Comparison of ENCODE assay signal across 16 cellular contexts in genomic region chr21:44416193-44416592, GRCh38. TPM values are rescaled to one million over a fixed set of nuclear protein-coding genes. Genes with fewer than 3 reads are reported as not detected.
DNase-seq lines count a peak whose midpoint lies in the region; ATAC-seq and TF ChIP-seq lines count a peak whose summit lies in the region.
"Had no signal": no experiment of that assay in that cellular context is flagged by ENCODE, and none has a peak within 500 bp of the region (broad histone marks: within the 10 kb centered on the region; RNA-seq: fewer than 3 reads in every experiment).

No MANE protein-coding gene starts in this region.

- H3K9me3 Mint-ChIP-seq in activated naive CD4-positive, alpha-beta T cell treated with anti-CD3 and anti-CD28 coated beads, Interleukin-2, amount 10 ng/mL, durations not matched to agents 7 days and 5 days: peaks cover 7% of the 10 kb centered on the region

- H3K9me2 ChIP-seq in hepatocyte (replicated peaks; ENCODE audit: insufficient read depth): no peaks in the 10 kb centered on the region

- no peaks in the 10 kb centered on the region for H4K20me1 ChIP-seq in hepatocyte (ENCODE audit: insufficient read depth, poor library complexity, severe bottlenecking)

- H3K4me2 ChIP-seq in neuronal stem cell (ENCODE audit: insufficient read depth, low read length, poor library complexity, severe bottlenecking): no peak overlapping the region
- no peak overlapping the region for H3K4me2 ChIP-seq in hepatocyte
- H3K4me2 ChIP-seq: PC-9 had no signal

- peak overlapping the region; percentile 49 for H2AK5ac ChIP-seq in neuronal stem cell (ENCODE audit: low read depth, low read length)

- no peak overlapping the region for H3K14ac ChIP-seq in neuronal stem cell (ENCODE audit: low read length)

- ATAC-seq in upper lobe of right lung (no peak), GM19455 (IDR thresholded peaks at IDR 0.05; ENCODE audit: unreplicated experiment) (no peak)

- no peak overlapping the region for H3K27ac Mint-ChIP-seq in activated naive CD4-positive, alpha-beta T cell treated with anti-CD3 and anti-CD28 coated beads, Interleukin-2, amount 10 ng/mL, durations not matched to agents 7 days and 5 days
- H3K27ac Mint-ChIP-seq: HFFc6 had no signal

- no peak overlapping the region for H3K9ac ChIP-seq in neuronal stem cell (ENCODE audit: low read depth, low read length, poor library complexity)

- H2AFZ ChIP-seq in neuronal stem cell (ENCODE audit: low read length) (no peak overlapping the region), hepatocyte (no peak overlapping the region)
- H2AFZ ChIP-seq: PC-9 had no signal

- H2BK120ac ChIP-seq in neuronal stem cell (ENCODE audit: low read depth, low read length): no peak overlapping the region

- H2BK5ac ChIP-seq in neuronal stem cell (ENCODE audit: low read length): no peak overlapping the region

- H3K36me3 ChIP-seq in neuronal stem cell (replicated peaks in 1 of 2; ENCODE audit: control insufficient read depth in 2 of 2, insufficient read depth in 2 of 2, low read length in 2 of 2) (no peaks in the 10 kb centered on the region), upper lobe of right lung (no peaks in the 10 kb centered on the region), hepatocyte (replicated peaks; ENCODE audit: insufficient read depth, low read depth) (no peaks in the 10 kb centered on the region)

- H3K27me3 ChIP-seq in neuronal stem cell (ENCODE audit: control insufficient read depth in 3 of 3, insufficient read depth in 3 of 3, low read depth in 1 of 3, low read length in 3 of 3) (peaks cover 0 to 10% (median 0%) of the 10 kb centered on the region in 3 experiments), upper lobe of right lung (no peaks in the 10 kb centered on the region), hepatocyte (no peaks in the 10 kb centered on the region)

- no peaks in the 10 kb centered on the region for H3K79me1 ChIP-seq in neuronal stem cell (ENCODE audit: low read depth, low read length)

- peaks cover 10 to 25% of the 10 kb centered on the region in 2 donors for H3K9me3 ChIP-seq in neuronal stem cell (replicated peaks in 1 of 2; ENCODE audit: control insufficient read depth in 2 of 2, insufficient read depth in 1 of 2, low read depth in 1 of 2, low read length in 2 of 2)
- H3K9me3 ChIP-seq in upper lobe of right lung: no peaks in the 10 kb centered on the region
- no peaks in the 10 kb centered on the region for H3K9me3 ChIP-seq in hepatocyte (ENCODE audit: low read depth)

- no peak overlapping the region for H3K27ac ChIP-seq in neuronal stem cell (replicated peaks; ENCODE audit: low read length)
- H3K27ac ChIP-seq in upper lobe of right lung: no peak overlapping the region
- no peak overlapping the region for H3K27ac ChIP-seq in hepatocyte
- H3K27ac ChIP-seq: PC-9 had no signal

- H2BK15ac ChIP-seq in neuronal stem cell (ENCODE audit: low read length): no peak overlapping the region

- no peak overlapping the region for H4K91ac ChIP-seq in neuronal stem cell (ENCODE audit: low read depth, low read length, poor library complexity)

- no peaks in the 10 kb centered on the region for H3K4me1 Mint-ChIP-seq in activated naive CD4-positive, alpha-beta T cell treated with anti-CD3 and anti-CD28 coated beads, Interleukin-2, amount 10 ng/mL, durations not matched to agents 7 days and 5 days

- DNase-seq in activated naive CD4-positive, alpha-beta T cell treated with anti-CD3 and anti-CD28 coated beads, Interleukin-2, amount 10 ng/mL, durations not matched to agents 7 days and 5 days: peak; percentile 7
- no peak for DNase-seq in activated naive CD4-positive, alpha-beta T cell treated with Interleukin-2 at 50 U/mL for 16 hours
- DNase-seq in ecto neural progenitor cell (ENCODE audit: low spot score) (peak; percentile 28), neuronal stem cell (ENCODE audit: low spot score) (no peak), upper lobe of right lung (peak; percentile 18), hepatocyte (ENCODE audit: low spot score) (no peak)
- DNase-seq: COR-L47, DMS153, HFFc6, KG1, NCI-H146, NCI-H2081 treated with DMSO at 0.1 percent for 48 hours, NCI-H510A treated with DMSO at 0.1 percent for 48 hours, NCI-H82, PC-9 had no signal

- H3K79me2 ChIP-seq in hepatocyte: no peaks in the 10 kb centered on the region

- H3K27me3 Mint-ChIP-seq in activated naive CD4-positive, alpha-beta T cell treated with anti-CD3 and anti-CD28 coated beads, Interleukin-2, amount 10 ng/mL, durations not matched to agents 7 days and 5 days: no peaks in the 10 kb centered on the region

- H3K4ac ChIP-seq in neuronal stem cell (ENCODE audit: low read length): no peak overlapping the region

- no peak overlapping the region for H3K23ac ChIP-seq in neuronal stem cell (ENCODE audit: low read depth, low read length, poor library complexity)

- no peak overlapping the region for H2BK12ac ChIP-seq in neuronal stem cell (ENCODE audit: low read length)

- TF ChIP-seq CTCF in upper lobe of right lung (IDR thresholded peaks at IDR 0.05) (no peak), hepatocyte (IDR thresholded peaks at IDR 0.05; ENCODE audit: poor library complexity) (no peak)

- H3K4me3 Mint-ChIP-seq in activated naive CD4-positive, alpha-beta T cell treated with anti-CD3 and anti-CD28 coated beads, Interleukin-2, amount 10 ng/mL, durations not matched to agents 7 days and 5 days: no peak overlapping the region
- H3K4me3 Mint-ChIP-seq: HFFc6 had no signal

- WGBS in neuronal stem cell (ENCODE audit: extremely low coverage in 2 of 2, insufficient read length in 2 of 2, insufficient replicate concordance in 1 of 2), 2 donors: no CpG with 5 or more reads among the region's 8 CpGs
- 85% methylated on average over 8 of the region's 8 CpGs for WGBS in hepatocyte (ENCODE audit: low lambda C conversion rate, missing lambda C conversion rate)

- peak overlapping the region; percentile 53 for H3K18ac ChIP-seq in neuronal stem cell (ENCODE audit: low read length)

- intact Hi-C loops in upper lobe of right lung (cut with DNase I): no loop called here

- H4K8ac ChIP-seq in neuronal stem cell (ENCODE audit: low read depth, low read length): no peak overlapping the region

- H3K4me3 ChIP-seq in neuronal stem cell (ENCODE audit: low read length in 2 of 2) (no peak overlapping the region), upper lobe of right lung (no peak overlapping the region), hepatocyte (no peak overlapping the region)
- H3K4me3 ChIP-seq: PC-9 had no signal

- CTCF ChIA-PET in activated naive CD4-positive, alpha-beta T cell treated with anti-CD3 and anti-CD28 coated beads, Interleukin-2, amount 10 ng/mL, durations not matched to agents 7 days and 5 days (lab: Charles Lee): no interaction called here

- no peaks in the 10 kb centered on the region for H3K4me1 ChIP-seq in neuronal stem cell (ENCODE audit: control insufficient read depth in 2 of 2, insufficient read depth in 1 of 2, low read depth in 1 of 2, low read length in 2 of 2)
- no peaks in the 10 kb centered on the region for H3K4me1 ChIP-seq in upper lobe of right lung
- no peaks in the 10 kb centered on the region for H3K4me1 ChIP-seq in hepatocyte (ENCODE audit: insufficient read depth)

- peaks cover 54% of the 10 kb centered on the region for H3K36me3 Mint-ChIP-seq in activated naive CD4-positive, alpha-beta T cell treated with anti-CD3 and anti-CD28 coated beads, Interleukin-2, amount 10 ng/mL, durations not matched to agents 7 days and 5 days

RNA-seq across cellular contexts. Expression of gene LRRC3, which starts 39.1 kb away (rescaled TPM):
- 4.0 TPM for polyA plus RNA-seq in neuronal stem cell (2013, experiment 1 of 2)
- polyA plus RNA-seq in neuronal stem cell (2013, experiment 2 of 2): 3.9 TPM
- total RNA-seq in upper lobe of right lung (3.6 TPM), hepatocyte (7.3 and 7.8 TPM in 2 replicates)
- 5.6 and 7.2 TPM in 2 replicates for polyA plus RNA-seq in hepatocyte
- total RNA-seq: HFFc6 had no signal

Comparison
In these comparisons a context has a peak if more than half of its experiments do, and no peak if none do; other contexts are left out.
1. DNase-seq: peak in activated naive CD4-positive, alpha-beta T cell treated with anti-CD3 and anti-CD28 coated beads, Interleukin-2, amount 10 ng/mL, durations not matched to agents 7 days and 5 days (single experiment), ecto neural progenitor cell (single experiment) and upper lobe of right lung (single experiment); none in activated naive CD4-positive, alpha-beta T cell treated with Interleukin-2 at 50 U/mL for 16 hours (single experiment), neuronal stem cell (single experiment) and hepatocyte (single experiment).